In the genomic region with DNA sequence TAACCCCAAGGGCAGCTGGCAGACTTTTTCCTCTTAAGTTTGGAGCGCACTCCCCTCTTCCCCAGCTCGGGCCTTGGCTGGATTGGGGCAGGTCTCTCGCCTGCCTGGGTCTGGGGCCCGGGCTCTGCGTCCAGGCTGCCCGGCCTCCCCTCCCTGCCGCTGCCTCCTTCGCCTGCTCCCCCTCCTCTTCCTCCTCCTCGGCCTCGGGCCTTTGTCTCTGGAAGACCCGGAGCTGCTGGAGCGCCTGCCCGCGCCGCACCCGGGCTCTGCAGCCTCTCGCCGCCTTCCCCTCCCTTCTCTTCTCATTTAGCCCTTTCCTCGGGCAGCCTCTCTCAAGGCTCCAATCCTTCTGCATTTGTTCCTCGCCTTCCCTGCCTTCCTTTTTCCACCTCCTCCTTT, we compare ENCODE assay signal across 1 cellular context.
TF ChIP-seq lines count a peak whose summit lies in the region.

No MANE protein-coding gene starts in this region.

TF ChIP-seq in K562, 482 proteins besides CTCF, POLR2A, EP300 and RAD21 (continued from another document):
- TF ChIP-seq BRF1 (IDR thresholded peaks at IDR 0.05; ENCODE audit: borderline replicate concordance, extremely low read depth, insufficient read length), result no peak
- 0 out of 2 replicates have a peak, but pooled peaks have one; percentile 27 for TF ChIP-seq E2F3 (CRISPR knock-in tag; IDR thresholded peaks at IDR 0.05)
